In genomic region chr4:26217961-26218676, GRCh38 we compare ENCODE assay signal across 8 cellular contexts.
DNase-seq lines count a peak whose midpoint lies in the region; ATAC-seq and TF ChIP-seq lines count a peak whose summit lies in the region.

No MANE protein-coding gene starts in this region.

- no peaks in the 10 kb centered on the region for H3K79me2 ChIP-seq in GM23248 (ENCODE audit: insufficient read depth)
- no peaks in the 10 kb centered on the region for H3K79me2 ChIP-seq in mesendoderm (ENCODE audit: control insufficient read depth, insufficient read depth, low read length)

- peaks cover 27% of the 10 kb centered on the region for H3K27me3 Mint-ChIP-seq in Calu3 (ENCODE audit: unreplicated experiment)
- H3K27me3 Mint-ChIP-seq in Caco-2 (ENCODE audit: insufficient read depth, unreplicated experiment): peaks cover 13% of the 10 kb centered on the region
- peaks cover 38% of the 10 kb centered on the region for H3K27me3 Mint-ChIP-seq in activated T-cell treated with anti-CD3 and anti-CD28 coated beads, Interleukin-2, amount 50 U/mL, for 72 hours (ENCODE audit: low read depth)

- CTCF ChIA-PET in Calu3 (lab: Charles Lee) (no interaction called here), Caco-2 (lab: Charles Lee) (no interaction called here)

- H3K9me3 ChIP-seq in GM23248 (ENCODE audit: low read depth): no peaks in the 10 kb centered on the region
- no peaks in the 10 kb centered on the region for H3K9me3 ChIP-seq in Caco-2

- no peak overlapping the region for H3K23ac ChIP-seq in mesendoderm (ENCODE audit: low read length)

- POLR2A ChIA-PET in Caco-2 (lab: Charles Lee): no interaction called here

- WGBS in GM23248 (ENCODE audit: low coverage in 1 of 2, low lambda C conversion rate in 2 of 2, missing lambda C conversion rate in 2 of 2), 2 experiments: 10 to 12% methylated on average over 16 of the region's 16 CpGs
- no CpG with 5 or more reads among the region's 16 CpGs for WGBS in mesendoderm (ENCODE audit: extremely low coverage, insufficient coverage, low lambda C conversion rate)

- H3K9me3 Mint-ChIP-seq in Calu3 (ENCODE audit: low read depth, unreplicated experiment) (peaks cover 4% of the 10 kb centered on the region), Caco-2 (ENCODE audit: unreplicated experiment) (peaks cover 24% of the 10 kb centered on the region)
- peaks cover 3 to 7% of the 10 kb centered on the region in 2 donors for H3K9me3 Mint-ChIP-seq in activated T-cell treated with anti-CD3 and anti-CD28 coated beads, Interleukin-2, amount 50 U/mL, for 72 hours

- 0 out of 2 replicates have a peak, but pooled peaks cover 2% of the 10 kb centered on the region for H3F3A ChIP-seq in GM23248 (ENCODE audit: insufficient read depth)

- H3K9me2 ChIP-seq in GM23248 (ENCODE audit: insufficient read depth): no peaks in the 10 kb centered on the region

- H3K4ac ChIP-seq in mesendoderm (ENCODE audit: low read depth, low read length): no peak overlapping the region

- ATAC-seq in activated T-cell treated with anti-CD3 and anti-CD28 coated beads, Interleukin-2, amount 50 U/mL, for 72 hours (replicated peaks in 1 of 2): no peak

- H3K4me1 ChIP-seq in GM23248 (ENCODE audit: insufficient read depth): peaks cover 30% of the 10 kb centered on the region
- no peaks in the 10 kb centered on the region for H3K4me1 ChIP-seq in mesendoderm (ENCODE audit: control insufficient read depth, low read depth, low read length)
- H3K4me1 ChIP-seq in Caco-2: no peaks in the 10 kb centered on the region

- H3K4me2 ChIP-seq in GM23248 (ENCODE audit: unreplicated experiment) (peak overlapping the region; percentile 71), mesendoderm (ENCODE audit: low read length) (no peak overlapping the region)

- DNase-seq in CD1c-positive myeloid dendritic cell (ENCODE audit: extremely low spot score) (peak; percentile 92), GM23248 (peak; percentile 78), SIG-M5 (lab: John Stamatoyannopoulos, UW) (peak; percentile 63), mesendoderm (peak; percentile 41), Calu3 (no peak), Caco-2 (no peak)
- DNase-seq in activated effector memory CD4-positive, alpha-beta T cell treated with anti-CD3 and anti-CD28 coated beads, Interleukin-2, amount 50 U/mL, for 16 hours: no peak
- no peak for DNase-seq in activated T-cell treated with anti-CD3 and anti-CD28 coated beads, Interleukin-2, amount 50 U/mL, for 72 hours

- H2AFZ ChIP-seq in GM23248: peak overlapping the region; percentile 67

- in situ Hi-C loops in GM23248 (cut with MboI): no loop called here

- H2BK5ac ChIP-seq in mesendoderm (ENCODE audit: low read length): no peak overlapping the region

- H3K9ac ChIP-seq in GM23248 (peak overlapping the region; percentile 43; the same call in 1 of the 2 replicates), mesendoderm (ENCODE audit: low read length) (no peak overlapping the region)

- BruUV-seq in Calu3 (replicated peaks; lab: Mats Ljungman, UMichigan) (no TSS peak), Caco-2 (replicated peaks; lab: Mats Ljungman, UMichigan) (no TSS peak)

- no peak overlapping the region for H3K27ac Mint-ChIP-seq in Calu3 (ENCODE audit: unreplicated experiment)
- no peak overlapping the region for H3K27ac Mint-ChIP-seq in Caco-2 (ENCODE audit: unreplicated experiment)
- H3K27ac Mint-ChIP-seq in activated T-cell treated with anti-CD3 and anti-CD28 coated beads, Interleukin-2, amount 50 U/mL, for 72 hours: no peak overlapping the region

- H3K56ac ChIP-seq in mesendoderm (ENCODE audit: low read length): no peak overlapping the region

- no peak for TF ChIP-seq CTCF in Calu3 (IDR thresholded peaks at IDR 0.05; ENCODE audit: unreplicated experiment)
- no peak for TF ChIP-seq CTCF in Caco-2 (IDR thresholded peaks at IDR 0.05; ENCODE audit: insufficient read depth in 1 of 2, low read depth in 1 of 2, low read length in 1 of 2, severe bottlenecking in 1 of 2, unreplicated experiment in 1 of 2)

- H3K4me3 ChIP-seq in GM23248 (peak overlapping the region; percentile 38), mesendoderm (ENCODE audit: low read length) (no peak overlapping the region), Caco-2 (ENCODE audit: low read depth, low read length) (no peak overlapping the region)

- intact Hi-C loops in Calu3 (cut with micrococcal nuclease; ENCODE audit: unreplicated experiment): no loop called here
- intact Hi-C loops in Caco-2 (cut with micrococcal nuclease; ENCODE audit: unreplicated experiment): no loop called here

- no peak overlapping the region for H2AK5ac ChIP-seq in mesendoderm (ENCODE audit: low read length)

- no peak overlapping the region for H2BK120ac ChIP-seq in mesendoderm (ENCODE audit: low read depth, low read length)

- H3K4me1 Mint-ChIP-seq in Calu3 (ENCODE audit: low read depth, unreplicated experiment) (peaks cover 34% of the 10 kb centered on the region), Caco-2 (ENCODE audit: low read depth, unreplicated experiment) (peaks cover 12% of the 10 kb centered on the region)
- H3K4me1 Mint-ChIP-seq in activated T-cell treated with anti-CD3 and anti-CD28 coated beads, Interleukin-2, amount 50 U/mL, for 72 hours (ENCODE audit: low read depth): peaks cover 10% of the 10 kb centered on the region

- H3K36me3 ChIP-seq in GM23248 (ENCODE audit: low read depth) (no peaks in the 10 kb centered on the region), mesendoderm (ENCODE audit: control insufficient read depth, insufficient read depth, low read length) (no peaks in the 10 kb centered on the region), Caco-2 (ENCODE audit: control insufficient read depth, insufficient read depth, low read length) (no peaks in the 10 kb centered on the region)

- no peaks in the 10 kb centered on the region for H4K20me1 ChIP-seq in GM23248 (ENCODE audit: insufficient read depth)

- no peak overlapping the region for H4K5ac ChIP-seq in mesendoderm (ENCODE audit: low read length)

- H3K27me3 ChIP-seq in GM23248 (replicated peaks; ENCODE audit: insufficient read depth) (peaks cover 13% of the 10 kb centered on the region; the same call in 1 of the 2 replicates), mesendoderm (ENCODE audit: insufficient read depth, low read length, poor library complexity) (no peaks in the 10 kb centered on the region), Caco-2 (replicated peaks; ENCODE audit: control insufficient read depth, insufficient read depth, low read length) (no peaks in the 10 kb centered on the region)

- no peaks in the 10 kb centered on the region for H3K79me1 ChIP-seq in mesendoderm (ENCODE audit: low read length)

- no peak overlapping the region for H4K8ac ChIP-seq in mesendoderm (ENCODE audit: low read depth, low read length)

- H3K18ac ChIP-seq in mesendoderm (ENCODE audit: low read length): no peak overlapping the region

- no peaks in the 10 kb centered on the region for H3K36me3 Mint-ChIP-seq in Calu3 (ENCODE audit: insufficient read depth, unreplicated experiment)
- no peaks in the 10 kb centered on the region for H3K36me3 Mint-ChIP-seq in Caco-2 (ENCODE audit: insufficient read depth, unreplicated experiment)
- peaks cover 5% of the 10 kb centered on the region in 2 donors for H3K36me3 Mint-ChIP-seq in activated T-cell treated with anti-CD3 and anti-CD28 coated beads, Interleukin-2, amount 50 U/mL, for 72 hours (ENCODE audit: insufficient read depth in 2 of 2)

- H3K27ac ChIP-seq in GM23248 (peak overlapping the region; percentile 33; the same call in 1 of the 2 replicates), mesendoderm (ENCODE audit: low read depth, low read length) (no peak overlapping the region)

- no peak overlapping the region for H2BK15ac ChIP-seq in mesendoderm (replicated peaks; ENCODE audit: low read depth)

- H3K4me3 Mint-ChIP-seq in Calu3 (ENCODE audit: low read depth, unreplicated experiment) (no peak overlapping the region), Caco-2 (ENCODE audit: unreplicated experiment) (no peak overlapping the region)
- H3K4me3 Mint-ChIP-seq in activated T-cell treated with anti-CD3 and anti-CD28 coated beads, Interleukin-2, amount 50 U/mL, for 72 hours: no peak overlapping the region

Comparison
In these comparisons a context has a peak if more than half of its experiments do, and no peak if none do; other contexts are left out.
1. DNase-seq: peak in CD1c-positive myeloid dendritic cell (single experiment), GM23248 (single experiment), SIG-M5 (single experiment) and mesendoderm (single experiment); none in Calu3 (single experiment), activated effector memory CD4-positive, alpha-beta T cell treated with anti-CD3 and anti-CD28 coated beads, Interleukin-2, amount 50 U/mL, for 16 hours (single experiment), Caco-2 (0 of 2) and activated T-cell treated with anti-CD3 and anti-CD28 coated beads, Interleukin-2, amount 50 U/mL, for 72 hours (0 of 2).